In the genomic region with DNA sequence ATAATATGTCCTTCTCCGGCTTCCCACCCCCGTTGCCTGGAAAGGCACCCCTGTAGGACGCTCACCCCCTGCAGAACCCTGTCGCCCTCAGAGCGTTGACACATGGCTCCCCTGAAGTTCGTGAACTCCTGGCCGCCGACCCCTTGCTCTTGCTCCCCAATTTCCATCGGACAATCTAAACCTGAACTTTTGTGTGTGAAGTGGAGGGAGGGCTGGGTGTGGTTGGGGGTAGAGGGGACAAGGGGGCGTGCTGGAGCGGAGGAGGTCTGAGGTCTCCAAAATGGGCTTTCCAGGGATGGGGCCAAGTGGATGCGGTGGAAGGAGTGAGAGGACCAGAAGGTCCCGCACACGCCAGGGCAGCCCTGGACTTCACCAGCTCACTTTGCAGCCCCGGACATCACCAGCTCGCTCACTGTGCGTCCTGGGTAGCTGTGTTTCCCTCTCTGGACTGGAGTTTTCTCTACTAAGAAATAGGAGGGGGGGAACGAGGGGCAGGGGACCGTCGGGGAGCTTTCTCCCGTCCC, we compare ENCODE assay signal across 9 cellular contexts. TPM values are rescaled to one million over a fixed set of nuclear protein-coding genes. Genes with fewer than 3 reads are reported as not detected.
DNase-seq lines count a peak whose midpoint lies in the region; ATAC-seq and TF ChIP-seq lines count a peak whose summit lies in the region.
"Had no signal": no experiment of that assay in that cellular context is flagged by ENCODE, and none has a peak within 500 bp of the region (broad histone marks: within the 10 kb centered on the region; RNA-seq: fewer than 3 reads in every experiment).

No MANE protein-coding gene starts in this region.

- POLR2A ChIA-PET in activated B cell treated with CpG ODN at 0.5 μM for 24 hours (lab: Charles Lee), result no interaction called here

- H3K27ac ChIP-seq in heart right ventricle (peak overlapping the region in 9 of 10 donors; percentile 26 to 76 (median 68)), rectal smooth muscle tissue (ENCODE audit: low read depth, low read length) (peak overlapping the region; percentile 18)
- H3K27ac ChIP-seq: VCaP had no signal

- H3K4me3 ChIP-seq in GM08714 (ENCODE audit: low read length), result peak overlapping the region; percentile 13; the same call in 1 of the 2 replicates
- H3K4me3 ChIP-seq in heart right ventricle, result peak overlapping the region; percentile 35 to 75 (median 56)
- peak overlapping the region; percentile 66 for H3K4me3 ChIP-seq in rectal smooth muscle tissue (ENCODE audit: low read length)

- DNase-seq in activated B cell treated with CpG ODN at 0.5 μM for 24 hours (no peak), heart right ventricle (peak in 1 of 2 donors; percentile 29), NCI-H1105 (lab: John Stamatoyannopoulos, UW) (no peak), NCI-H510A treated with DMSO at 0.1 percent for 48 hours (lab: John Stamatoyannopoulos, UW) (no peak)

- H3K9ac ChIP-seq in rectal smooth muscle tissue (ENCODE audit: low read length), result no peak overlapping the region

- peaks cover 9% of the 10 kb centered on the region for H3K4me1 Mint-ChIP-seq in activated B cell treated with CpG ODN at 0.5 μM for 24 hours

- TF ChIP-seq CTCF in activated B cell treated with CpG ODN at 0.5 μM for 24 hours (IDR thresholded peaks at IDR 0.05), result no peak
- TF ChIP-seq CTCF in heart right ventricle (IDR thresholded peaks at IDR 0.05), result no peak

- no peaks in the 10 kb centered on the region for H3K36me3 Mint-ChIP-seq in activated B cell treated with CpG ODN at 0.5 μM for 24 hours (ENCODE audit: low read depth)

- H3K4me3 Mint-ChIP-seq in activated B cell treated with CpG ODN at 0.5 μM for 24 hours, result peak overlapping the region; percentile 72

- CTCF ChIA-PET in activated B cell treated with CpG ODN at 0.5 μM for 24 hours (lab: Charles Lee), result interaction anchor here (1.7 kb wide), 1 partner anchor 57 kb away, joined by 4 read pairs; no protein-coding TSS in a partner anchor

- peaks cover 0 to 30% (median 0%) of the 10 kb centered on the region in 7 donors for H3K27me3 ChIP-seq in heart right ventricle
- H3K27me3 ChIP-seq in rectal smooth muscle tissue (ENCODE audit: control insufficient read depth, insufficient read depth, low read length), result peaks cover 1% of the 10 kb centered on the region

- H3K4me1 ChIP-seq in heart right ventricle (peaks cover 9 to 53% (median 38%) of the 10 kb centered on the region in 9 donors), rectal smooth muscle tissue (ENCODE audit: control insufficient read depth, insufficient read depth, low read length) (peaks cover 14% of the 10 kb centered on the region)

- ATAC-seq in activated B cell treated with CpG ODN at 0.5 μM for 24 hours (ENCODE audit: low read depth) (no peak), heart right ventricle (peak in 4 of 8 donors; percentile 1 to 46 (median 25)), GM21576 (IDR thresholded peaks at IDR 0.05; ENCODE audit: unreplicated experiment) (no peak), HG02852 (IDR thresholded peaks at IDR 0.05; ENCODE audit: unreplicated experiment) (no peak)

- peaks cover 0 to 12% (median 0%) of the 10 kb centered on the region in 9 donors for H3K36me3 ChIP-seq in heart right ventricle
- H3K36me3 ChIP-seq in rectal smooth muscle tissue (ENCODE audit: control insufficient read depth, insufficient read depth, low read length), result no peaks in the 10 kb centered on the region

- H3K9me3 Mint-ChIP-seq in activated B cell treated with CpG ODN at 0.5 μM for 24 hours, result no peaks in the 10 kb centered on the region

- no peak overlapping the region for H3K27ac Mint-ChIP-seq in activated B cell treated with CpG ODN at 0.5 μM for 24 hours

- intact Hi-C loops in activated B cell treated with CpG ODN at 0.5 μM for 24 hours (cut with micrococcal nuclease), result no loop called here
- intact Hi-C loops in heart right ventricle (cut with DNase I), result loop anchor here in 4 of 10 donors (2.0 to 5.0 kb wide), 3 partner anchors 17 to 54 kb away; no protein-coding TSS in a partner anchor

- H3K27me3 Mint-ChIP-seq in activated B cell treated with CpG ODN at 0.5 μM for 24 hours, result peaks cover 46% of the 10 kb centered on the region

- H3K9me3 ChIP-seq in heart right ventricle, result no peaks in the 10 kb centered on the region

- WGBS in heart right ventricle, 2 donors, result 3 to 6% methylated on average over 21 of the region's 21 CpGs

RNA-seq across cellular contexts. Expression of a gene that starts 18.6 kb away (rescaled TPM):
- not detected in 2 replicates for total RNA-seq in activated B cell treated with CpG ODN at 0.5 μM for 24 hours
- 100 to 1,000 TPM in 1 of 10 donors, 10 to 100 TPM in 9; 14.9 to 127 (median 36.1) TPM for total RNA-seq in heart right ventricle
- polyA plus RNA-seq in heart right ventricle, result 10 to 100 TPM in 1 of 2 donors, 1 to 10 TPM in 1; 9.7 to 49.5 TPM

RNA-seq across cellular contexts. Expression of a gene that starts 51.2 kb away (rescaled TPM):
- total RNA-seq in activated B cell treated with CpG ODN at 0.5 μM for 24 hours (48.1 and 53.6 TPM in 2 replicates), heart right ventricle (10 to 100 TPM; 46.4 to 77.9 (median 60.1) TPM)
- 100 to 1,000 TPM in 1 of 2 donors, 10 to 100 TPM in 1; 31.9 to 107 TPM for polyA plus RNA-seq in heart right ventricle

Comparison
In these comparisons a context has a peak if more than half of its experiments do, and no peak if none do; other contexts are left out.
1. H3K4me3 ChIP-seq: peak in every context shown above with its lines; median percentile 66 in rectal smooth muscle tissue; 56 in heart right ventricle; 13 in GM08714.
2. RNA of a gene that starts 18.6 kb away (total RNA-seq): 14.9 to 127 TPM in heart right ventricle; not detected in activated B cell treated with CpG ODN at 0.5 μM for 24 hours; every median in the first group is over 10 times any median in the second.